ENCODE assay signal across 24 cellular contexts in genomic region chr7:1850111-1850975, GRCh38.
DNase-seq lines count a peak whose midpoint lies in the region; ATAC-seq, FAIRE-seq and TF ChIP-seq lines count a peak whose summit lies in the region.
"Had no signal": no experiment of that assay in that cellular context is flagged by ENCODE, and none has a peak within 500 bp of the region (broad histone marks: within the 10 kb centered on the region; RNA-seq: fewer than 3 reads in every experiment).

No MANE protein-coding gene starts in this region.

- no peak overlapping the region for H2AFZ ChIP-seq in H1 (ENCODE audit: low read length)
- no peak overlapping the region for H2AFZ ChIP-seq in SK-N-SH (ENCODE audit: low read depth)
- no peak overlapping the region for H2AFZ ChIP-seq in MM.1S (ENCODE audit: low read length)

- CTCF ChIA-PET in H1 (lab: Charles Lee; ENCODE audit: partially characterized antibody) = interaction anchor here (0.7 to 1.4 kb wide), 4 partner anchors 9 to 254 kb away, joined by 3 read pairs; no protein-coding TSS in a partner anchor
- CTCF ChIA-PET in SK-N-SH (lab: Yijun Ruan, JAX) = interaction anchor here (1.0 to 1.1 kb wide), 2 partner anchors 254 to 297 kb away, joined by 3 to 4 read pairs; no protein-coding TSS in a partner anchor

- peak in 3 of 5 donors; percentile 9 to 42 (median 22) for DNase-seq in heart left ventricle
- DNase-seq in left ventricle myocardium inferior = no peak
- DNase-seq in H1 (ENCODE audit: low read depth in 1 of 2, low spot score in 2 of 2) = no peak
- DNase-seq in lower lobe of right lung = peak; percentile 34
- DNase-seq in aorta = peak; percentile 44 to 72
- DNase-seq in SK-N-SH = no peak
- no peak for DNase-seq in activated CD8-positive, alpha-beta memory T cell treated with anti-CD3 and anti-CD28 coated beads for 24 hours
- DNase-seq in MM.1S = no peak
- DNase-seq: activated CD4-positive, CD25-positive, alpha-beta regulatory T cell treated with anti-CD3 and anti-CD28 coated beads, Interleukin-2, amount 50 U/mL, for 72 hours; activated T-cell treated with anti-CD3 and anti-CD28 coated beads, Interleukin-2, amount 50 U/mL, for 72 hours; cortex of kidney; GDM1; GOT3; Karpas-422; NCI-H1105 treated with DMSO at 0.1 percent for 48 hours; NCI-H2081 treated with DMSO at 0.1 percent for 48 hours; NCI-H510A; ovary; stimulated activated CD4-positive, alpha-beta T cell treated with anti-CD3 and anti-CD28 coated beads, Interleukin-1b, Interleukin-23, amount 100 ng/mL, for 48 hours; stimulated activated naive CD4-positive, alpha-beta T cell treated with Interleukin-2 at 50 U/mL for 16 hours; thyroid gland had no signal

- H3K9ac ChIP-seq in H1 (replicated peaks in 1 of 4; ENCODE audit: extremely low read depth in 1 of 4, low read depth in 3 of 4, low read length in 3 of 4) (no peak overlapping the region), SK-N-SH (no peak overlapping the region), MM.1S (ENCODE audit: low read length) (no peak overlapping the region)

- H3K18ac ChIP-seq in H1 (ENCODE audit: extremely low read depth, low read length) = no peak overlapping the region

- H4K8ac ChIP-seq in H1 (ENCODE audit: extremely low read depth, insufficient read depth, low read length) = peak overlapping the region; percentile 14; the same call in 1 of the 2 replicates

- H2BK20ac ChIP-seq in H1 (ENCODE audit: low read length) = no peak overlapping the region

- H3F3A ChIP-seq in SK-N-SH (replicated peaks; ENCODE audit: insufficient read depth) = no peaks in the 10 kb centered on the region
- no peaks in the 10 kb centered on the region for H3F3A ChIP-seq in MM.1S (ENCODE audit: insufficient read depth, low read length)

- H3K4me1 ChIP-seq in heart left ventricle (no peaks in the 10 kb centered on the region), left ventricle myocardium inferior (no peaks in the 10 kb centered on the region), H1 (replicated peaks in 1 of 4; ENCODE audit: control insufficient read depth in 3 of 4, insufficient read depth in 4 of 4, low read length in 3 of 4) (no peaks in the 10 kb centered on the region; a peak in 1 of 7 replicates), lower lobe of right lung (no peaks in the 10 kb centered on the region), aorta (ENCODE audit: control insufficient read depth in 1 of 2, insufficient read depth in 2 of 2, low read length in 2 of 2) (no peaks in the 10 kb centered on the region), SK-N-SH (ENCODE audit: control insufficient read depth in 1 of 2, insufficient read depth in 2 of 2, low read depth in 1 of 2, low read length in 1 of 2) (peaks cover 0 to 66% of the 10 kb centered on the region in 2 experiments; a peak in 1 of 4 replicates), MM.1S (ENCODE audit: low read length) (no peaks in the 10 kb centered on the region)
- H3K4me1 ChIP-seq: thyroid gland had no signal

- no peak for TF ChIP-seq RAD21 in H1 (IDR thresholded peaks at IDR 0.05 in 1 of 2, conservative IDR thresholded peaks at IDR 0.05 in 1 of 2; ENCODE audit: low read depth in 2 of 2, low read length in 2 of 2)
- no peak for TF ChIP-seq RAD21 in SK-N-SH (IDR thresholded peaks at IDR 0.05; ENCODE audit: low read length)

- H3K27ac ChIP-seq in heart left ventricle (no peak overlapping the region), left ventricle myocardium inferior (replicated peaks) (no peak overlapping the region), H1 (ENCODE audit: low read depth, low read length) (no peak overlapping the region), lower lobe of right lung (no peak overlapping the region), aorta (ENCODE audit: low read depth in 1 of 2, low read length in 2 of 2) (no peak overlapping the region), SK-N-SH (ENCODE audit: low read depth in 2 of 2, low read length in 1 of 2) (peak overlapping the region in 1 of 2 experiments; percentile 16; a peak in 1 of 4 replicates), MM.1S (ENCODE audit: low read length) (no peak overlapping the region)
- H3K27ac ChIP-seq: ovary, thyroid gland had no signal

- H4K91ac ChIP-seq in H1 (replicated peaks; ENCODE audit: insufficient read length, low read length) = no peak overlapping the region

- no peak overlapping the region for H2BK12ac ChIP-seq in H1 (ENCODE audit: low read depth, low read length)

- no peak for FAIRE-seq in H1 (lab: Jason Lieb, UNC)
- FAIRE-seq: endometrium, RCC 7860 had no signal

- H3K4me3 ChIP-seq in heart left ventricle (no peak overlapping the region), left ventricle myocardium inferior (no peak overlapping the region), H1 (ENCODE audit: extremely low read depth in 1 of 4, insufficient read depth in 2 of 4, low read depth in 3 of 4, low read length in 4 of 4) (no peak overlapping the region), lower lobe of right lung (no peak overlapping the region), aorta (ENCODE audit: low read length in 2 of 2) (no peak overlapping the region), SK-N-SH (ENCODE audit: low read depth in 2 of 2, low read length in 1 of 2) (no peak overlapping the region), MM.1S (ENCODE audit: low read length) (no peak overlapping the region)
- H3K4me3 ChIP-seq: ovary, thyroid gland had no signal

- H3K9me2 ChIP-seq in SK-N-SH (no peaks in the 10 kb centered on the region), MM.1S (replicated peaks; ENCODE audit: insufficient read depth, low read length) (no peaks in the 10 kb centered on the region)

- ATAC-seq in heart left ventricle (no peak), lower lobe of right lung (no peak), aorta (ENCODE audit: low FRiP score) (no peak)
- ATAC-seq: activated T-cell treated with anti-CD3 and anti-CD28 coated beads, Interleukin-2, amount 50 U/mL, for 72 hours; CD8-positive, alpha-beta T cell had no signal

- H3K56ac ChIP-seq in H1 (replicated peaks; ENCODE audit: insufficient read length, low read depth, low read length) = no peak overlapping the region

- no peak for TF ChIP-seq CTCF in heart left ventricle (IDR thresholded peaks at IDR 0.05)
- TF ChIP-seq CTCF in left ventricle myocardium inferior (IDR thresholded peaks at IDR 0.05; ENCODE audit: borderline replicate concordance) = no peak
- TF ChIP-seq CTCF in H1 (IDR thresholded peaks at IDR 0.05; ENCODE audit: control extremely low read depth in 1 of 3, insufficient read depth in 1 of 3, low read depth in 1 of 3, low read length in 3 of 3) = no peak
- TF ChIP-seq CTCF in lower lobe of right lung (IDR thresholded peaks at IDR 0.05) = no peak
- no peak for TF ChIP-seq CTCF in SK-N-SH (IDR thresholded peaks at IDR 0.05)
- no peak for TF ChIP-seq CTCF in MM.1S (IDR thresholded peaks at IDR 0.05; ENCODE audit: low read length)

- H3K79me2 ChIP-seq in H1 (ENCODE audit: control insufficient read depth in 1 of 2, insufficient read depth in 2 of 2, low read length in 2 of 2) = no peaks in the 10 kb centered on the region
- H3K79me2 ChIP-seq in SK-N-SH (ENCODE audit: insufficient read depth) = no peaks in the 10 kb centered on the region
- H3K79me2 ChIP-seq in MM.1S (ENCODE audit: low read length) = no peaks in the 10 kb centered on the region

- H3K9me3 ChIP-seq in heart left ventricle = no peaks in the 10 kb centered on the region
- no peaks in the 10 kb centered on the region for H3K9me3 ChIP-seq in left ventricle myocardium inferior (replicated peaks)
- no peaks in the 10 kb centered on the region for H3K9me3 ChIP-seq in H1 (ENCODE audit: insufficient read depth in 2 of 2, low read depth in 1 of 2, low read length in 1 of 2)
- no peaks in the 10 kb centered on the region for H3K9me3 ChIP-seq in lower lobe of right lung
- H3K9me3 ChIP-seq in aorta (ENCODE audit: control insufficient read depth, low read length) = no peaks in the 10 kb centered on the region
- no peaks in the 10 kb centered on the region for H3K9me3 ChIP-seq in SK-N-SH
- no peaks in the 10 kb centered on the region for H3K9me3 ChIP-seq in MM.1S (replicated peaks; ENCODE audit: insufficient read depth, low read length)
- H3K9me3 ChIP-seq: ovary, thyroid gland had no signal

- no peak overlapping the region for H2BK5ac ChIP-seq in H1 (ENCODE audit: low read depth, low read length)

- H2AK5ac ChIP-seq in H1 (ENCODE audit: low read depth, low read length) = no peak overlapping the region

- TF ChIP-seq POLR2A in heart left ventricle (IDR thresholded peaks at IDR 0.05) (no peak), H1 (IDR thresholded peaks at IDR 0.05; ENCODE audit: control extremely low read depth in 1 of 2, low read depth in 2 of 2, low read length in 2 of 2) (no peak)

- no peak overlapping the region for H4K5ac ChIP-seq in H1 (ENCODE audit: insufficient read length, low read depth, low read length)

- H4K20me1 ChIP-seq in H1 (replicated peaks in 1 of 2; ENCODE audit: control insufficient read depth in 1 of 2, insufficient read depth in 2 of 2, low read length in 2 of 2) (peaks cover 2 to 4% of the 10 kb centered on the region in 2 experiments), SK-N-SH (ENCODE audit: insufficient read depth) (no peaks in the 10 kb centered on the region), MM.1S (ENCODE audit: insufficient read depth, low read length) (no peaks in the 10 kb centered on the region)

- no peak overlapping the region for H3K23ac ChIP-seq in H1 (ENCODE audit: insufficient read length)

- H3K4ac ChIP-seq in H1 (replicated peaks; ENCODE audit: insufficient read length, low read depth, low read length) = no peak overlapping the region

- TF ChIP-seq EP300 in H1 (IDR thresholded peaks at IDR 0.05; ENCODE audit: borderline replicate concordance in 1 of 2, low read depth in 2 of 2, low read length in 2 of 2) (no peak), SK-N-SH (IDR thresholded peaks at IDR 0.05; ENCODE audit: borderline replicate concordance in 1 of 2, low read depth in 1 of 2, low read length in 1 of 2) (no peak)

- no peaks in the 10 kb centered on the region for H3K23me2 ChIP-seq in H1 (ENCODE audit: low read depth, low read length)

- WGBS in heart left ventricle, 4 donors = 90 to 95% (median 93%) methylated on average over 32 to 33 of the region's 33 CpGs
- WGBS in H1 (ENCODE audit: extremely low coverage in 1 of 2, insufficient coverage in 1 of 2, insufficient read length in 1 of 2, insufficient replicate concordance in 2 of 2, low coverage in 1 of 2, low lambda C conversion rate in 2 of 2, missing lambda C conversion rate in 1 of 2), 2 experiments = 89% methylated on average over 32 of the region's 33 CpGs; no CpG with 5 or more reads in 1 of the 2 experiments
- WGBS in aorta, 2 donors = 95 to 97% methylated on average over 33 of the region's 33 CpGs
- WGBS in SK-N-SH (ENCODE audit: low lambda C conversion rate) = 92% methylated on average over 25 of the region's 33 CpGs

- no peak overlapping the region for H3K4me2 ChIP-seq in H1 (ENCODE audit: insufficient read depth in 1 of 2, low read depth in 2 of 2, low read length in 2 of 2)
- H3K4me2 ChIP-seq in SK-N-SH = no peak overlapping the region
- no peak overlapping the region for H3K4me2 ChIP-seq in MM.1S (ENCODE audit: low read depth, low read length)

- H3K27me3 ChIP-seq in heart left ventricle = no peaks in the 10 kb centered on the region
- no peaks in the 10 kb centered on the region for H3K27me3 ChIP-seq in left ventricle myocardium inferior (ENCODE audit: low read depth)
- H3K27me3 ChIP-seq in H1 (replicated peaks in 1 of 4; ENCODE audit: control insufficient read depth in 3 of 4, extremely low read depth in 1 of 4, insufficient read depth in 3 of 4, low read length in 3 of 4) = no peaks in the 10 kb centered on the region
- no peaks in the 10 kb centered on the region for H3K27me3 ChIP-seq in lower lobe of right lung (ENCODE audit: low read depth)
- H3K27me3 ChIP-seq in aorta (ENCODE audit: control insufficient read depth in 1 of 2, insufficient read depth in 2 of 2, low read length in 1 of 2) = no peaks in the 10 kb centered on the region
- no peaks in the 10 kb centered on the region for H3K27me3 ChIP-seq in SK-N-SH (ENCODE audit: insufficient read depth)
- no peaks in the 10 kb centered on the region for H3K27me3 ChIP-seq in MM.1S (replicated peaks; ENCODE audit: insufficient read depth, low read length)
- H3K27me3 ChIP-seq: ovary, thyroid gland had no signal

- H2BK120ac ChIP-seq in H1 (replicated peaks; ENCODE audit: low read depth, low read length) = no peak overlapping the region

- intact Hi-C loops in heart left ventricle (cut with DNase I) (no loop called here), left ventricle myocardium inferior (cut with micrococcal nuclease) (no loop called here), lower lobe of right lung (cut with DNase I) (no loop called here), aorta (cut with DNase I) (no loop called here)

- no peak overlapping the region for H3K14ac ChIP-seq in H1 (ENCODE audit: insufficient read length)

- H2BK15ac ChIP-seq in H1 (ENCODE audit: low read length) = no peak overlapping the region

- no peaks in the 10 kb centered on the region for H3K36me3 ChIP-seq in heart left ventricle
- H3K36me3 ChIP-seq in left ventricle myocardium inferior = no peaks in the 10 kb centered on the region
- no peaks in the 10 kb centered on the region; a peak in 1 of 8 replicates for H3K36me3 ChIP-seq in H1 (ENCODE audit: control insufficient read depth in 2 of 4, insufficient read depth in 4 of 4, low read length in 3 of 4)
- no peaks in the 10 kb centered on the region for H3K36me3 ChIP-seq in lower lobe of right lung
- H3K36me3 ChIP-seq in aorta (ENCODE audit: control insufficient read depth in 1 of 2, insufficient read depth in 2 of 2, low read length in 1 of 2) = no peaks in the 10 kb centered on the region
- H3K36me3 ChIP-seq in SK-N-SH (replicated peaks in 1 of 2; ENCODE audit: control insufficient read depth in 1 of 2, insufficient read depth in 2 of 2, low read length in 1 of 2) = no peaks in the 10 kb centered on the region
- no peaks in the 10 kb centered on the region for H3K36me3 ChIP-seq in MM.1S (replicated peaks; ENCODE audit: insufficient read depth, low read length)
- H3K36me3 ChIP-seq: ovary, thyroid gland had no signal

- POLR2A ChIA-PET in H1 (lab: Charles Lee; ENCODE audit: partially characterized antibody) = no interaction called here
- POLR2A ChIA-PET in SK-N-SH (lab: Yijun Ruan, JAX) = no interaction called here

- H3K79me1 ChIP-seq in H1 (ENCODE audit: low read depth, low read length) = no peaks in the 10 kb centered on the region; the same call in 1 of the 2 replicates

Comparison
In these comparisons a context has a peak if more than half of its experiments do, and no peak if none do; other contexts are left out.
1. DNase-seq: peak in heart left ventricle (3 of 5), lower lobe of right lung (single experiment) and aorta (2 of 2); none in left ventricle myocardium inferior (single experiment), H1 (0 of 2), SK-N-SH (single experiment), activated CD8-positive, alpha-beta memory T cell treated with anti-CD3 and anti-CD28 coated beads for 24 hours (single experiment) and MM.1S (single experiment).